ENCODE assay signal across 8 cellular contexts in the genomic region with DNA sequence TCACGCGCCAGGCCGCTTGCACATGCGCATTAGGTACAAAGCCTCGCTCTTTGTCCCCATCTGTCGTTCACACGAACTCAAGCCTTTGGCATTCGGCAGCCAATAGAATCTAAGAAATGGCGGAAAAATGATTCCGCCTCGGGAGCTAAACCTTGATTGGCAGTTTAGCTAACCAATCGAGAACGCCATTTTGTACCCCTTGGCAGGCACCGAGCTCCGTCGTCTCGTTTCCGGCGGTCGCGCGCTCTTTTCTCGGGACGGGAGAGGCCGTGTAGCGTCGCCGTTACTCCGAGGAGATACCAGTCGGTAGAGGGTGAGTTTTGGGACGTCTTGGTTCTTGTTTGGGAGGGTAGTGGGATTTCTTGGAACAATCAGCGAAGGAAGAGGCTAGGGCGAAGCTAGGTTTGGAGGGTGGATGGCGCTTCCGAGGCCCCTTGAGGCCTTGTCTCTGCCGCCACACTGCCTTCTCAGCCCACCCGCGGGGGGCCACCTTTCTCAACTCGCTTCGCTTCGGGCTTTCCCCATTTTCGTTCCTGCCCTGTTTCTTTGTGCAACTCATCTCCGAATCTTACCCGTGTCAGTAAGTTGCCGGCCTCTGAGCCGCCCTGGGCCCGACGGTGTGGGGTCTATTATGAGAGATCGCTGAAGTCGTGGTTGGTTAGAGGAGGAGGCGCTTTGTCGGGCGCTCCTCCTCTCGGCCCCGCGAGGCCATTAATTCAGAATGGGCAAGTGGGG. TPM values are rescaled to one million over a fixed set of nuclear protein-coding genes. Genes with fewer than 3 reads are reported as not detected.
DNase-seq lines count a peak whose midpoint lies in the region; TF ChIP-seq lines count a peak whose summit lies in the region.

A gene with protein sequence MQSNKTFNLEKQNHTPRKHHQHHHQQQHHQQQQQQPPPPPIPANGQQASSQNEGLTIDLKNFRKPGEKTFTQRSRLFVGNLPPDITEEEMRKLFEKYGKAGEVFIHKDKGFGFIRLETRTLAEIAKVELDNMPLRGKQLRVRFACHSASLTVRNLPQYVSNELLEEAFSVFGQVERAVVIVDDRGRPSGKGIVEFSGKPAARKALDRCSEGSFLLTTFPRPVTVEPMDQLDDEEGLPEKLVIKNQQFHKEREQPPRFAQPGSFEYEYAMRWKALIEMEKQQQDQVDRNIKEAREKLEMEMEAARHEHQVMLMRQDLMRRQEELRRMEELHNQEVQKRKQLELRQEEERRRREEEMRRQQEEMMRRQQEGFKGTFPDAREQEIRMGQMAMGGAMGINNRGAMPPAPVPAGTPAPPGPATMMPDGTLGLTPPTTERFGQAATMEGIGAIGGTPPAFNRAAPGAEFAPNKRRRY (plus strand): TSS at position 227 of the 735 bp plus-strand sequence. CDS start 7,003 bp downstream, outside the sequence.

- H3K36me3 ChIP-seq in HEK293 (ENCODE audit: control insufficient read depth in 2 of 2, insufficient read depth in 1 of 2, low read length in 2 of 2): peaks cover 16 to 29% of the 10 kb centered on the region in 2 experiments
- H3K36me3 ChIP-seq in neuron (ENCODE audit: insufficient read depth, low read length): peaks cover 14% of the 10 kb centered on the region
- H3K36me3 ChIP-seq in subcutaneous abdominal adipose tissue (ENCODE audit: control insufficient read depth in 5 of 5, insufficient read depth in 5 of 5, low read length in 5 of 5): no peaks in the 10 kb centered on the region

- peak; percentile 6; the same call in 1 of the 2 replicates for TF ChIP-seq CTCF in HEK293 (tag by site-specific recombination; IDR thresholded peaks at IDR 0.05)

- H2AFZ ChIP-seq in neuron (ENCODE audit: low read depth, low read length): no peak within 1 kb of the TSS

- peak within 1 kb of the TSS; percentile 84 for H3K4me3 ChIP-seq in HEK293 (ENCODE audit: low read depth, low read length)
- H3K4me3 ChIP-seq in neuron (ENCODE audit: low read length): peak within 1 kb of the TSS; percentile 95
- H3K4me3 ChIP-seq in subcutaneous abdominal adipose tissue (ENCODE audit: low read depth in 1 of 5, low read length in 5 of 5): peak within 1 kb of the TSS; percentile 79 to 89 (median 83)

- H3K9me3 ChIP-seq in HEK293 (ENCODE audit: control insufficient read depth, insufficient read depth, low read depth, low read length) (no peaks in the 10 kb centered on the region), neuron (ENCODE audit: low read length) (no peaks in the 10 kb centered on the region), subcutaneous abdominal adipose tissue (ENCODE audit: control insufficient read depth in 5 of 5, low read length in 5 of 5) (peaks cover 0 to 8% (median 3%) of the 10 kb centered on the region in 5 donors)

- peaks cover 4% of the 10 kb centered on the region; the same call in 1 of the 2 replicates for H3K4me1 ChIP-seq in HEK293 (ENCODE audit: control insufficient read depth, insufficient read depth, low read length)
- H3K4me1 ChIP-seq in neuron (ENCODE audit: insufficient read depth, low read length): peaks cover 11% of the 10 kb centered on the region
- peaks cover 0 to 27% (median 16%) of the 10 kb centered on the region in 5 donors for H3K4me1 ChIP-seq in subcutaneous abdominal adipose tissue (ENCODE audit: control insufficient read depth in 5 of 5, insufficient read depth in 5 of 5, low read length in 5 of 5)

- DNase-seq in GDM1 (lab: John Stamatoyannopoulos, UW): peak; percentile 93
- DNase-seq in MV-4-11 (lab: John Stamatoyannopoulos, UW): peak; percentile 98
- peak; percentile 98 for DNase-seq in SK-MEL-5 (ENCODE audit: low read depth, low spot score)
- DNase-seq in activated naive CD4-positive, alpha-beta T cell treated with Interleukin-2 at 50 U/mL for 16 hours: peak; percentile 80
- peak; percentile 97 for DNase-seq in foreskin melanocyte

- POLR2A ChIA-PET in HEK293 (lab: Yijun Ruan, JAX): interaction anchor here (0.5 to 1.9 kb wide), 16 partner anchors 9 to 251 kb away, joined by 3 to 34 read pairs (median 5); a partner anchor contains a TSS

- peak within 1 kb of the TSS; percentile 56 to 92 (median 89) for H3K9ac ChIP-seq in subcutaneous abdominal adipose tissue (ENCODE audit: low read length in 5 of 5)

- H3K27ac ChIP-seq in HEK293 (ENCODE audit: extremely low read depth, low read depth, low read length): peak within 1 kb of the TSS; percentile 98
- peak within 1 kb of the TSS; percentile 87 for H3K27ac ChIP-seq in subcutaneous abdominal adipose tissue (ENCODE audit: low read depth, low read length)

- H3K27me3 ChIP-seq in neuron (ENCODE audit: insufficient read depth, low read length) (no peaks in the 10 kb centered on the region), subcutaneous abdominal adipose tissue (ENCODE audit: control insufficient read depth in 5 of 5, insufficient read depth in 4 of 5, low read length in 5 of 5) (peaks cover 0 to 2% (median 0%) of the 10 kb centered on the region in 5 donors)

- in situ Hi-C loops in SK-MEL-5 (cut with HindIII; ENCODE audit: low pct_unique_long_range_greater_than_20kb, low sequenced_read_pairs): no loop called here

- CTCF ChIA-PET in HEK293 (lab: Yijun Ruan, JAX): interaction anchor here (0.5 to 0.8 kb wide), 5 partner anchors 29 to 730 kb away, joined by 3 to 8 read pairs (median 4); a partner anchor contains a TSS

TF ChIP-seq in HEK293, 187 proteins besides CTCF, POLR2A, EP300 and RAD21 (continues in another document):
- TF ChIP-seq ZNF558 (tag by site-specific recombination; IDR thresholded peaks at IDR 0.05): no peak
- TF ChIP-seq KLF8 (tag by site-specific recombination; IDR thresholded peaks at IDR 0.05): peak; percentile 43
- TF ChIP-seq ZFP3 (tag by site-specific recombination; IDR thresholded peaks at IDR 0.05; ENCODE audit: low read depth): no peak
- no peak for TF ChIP-seq ZNF555 (tag by site-specific recombination; conservative IDR thresholded peaks at IDR 0.05)
- TF ChIP-seq, protein P1, sequence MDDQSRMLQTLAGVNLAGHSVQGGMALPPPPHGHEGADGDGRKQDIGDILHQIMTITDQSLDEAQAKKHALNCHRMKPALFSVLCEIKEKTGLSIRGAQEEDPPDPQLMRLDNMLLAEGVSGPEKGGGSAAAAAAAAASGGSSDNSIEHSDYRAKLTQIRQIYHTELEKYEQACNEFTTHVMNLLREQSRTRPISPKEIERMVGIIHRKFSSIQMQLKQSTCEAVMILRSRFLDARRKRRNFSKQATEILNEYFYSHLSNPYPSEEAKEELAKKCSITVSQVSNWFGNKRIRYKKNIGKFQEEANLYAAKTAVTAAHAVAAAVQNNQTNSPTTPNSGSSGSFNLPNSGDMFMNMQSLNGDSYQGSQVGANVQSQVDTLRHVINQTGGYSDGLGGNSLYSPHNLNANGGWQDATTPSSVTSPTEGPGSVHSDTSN (CRISPR knock-in tag; IDR thresholded peaks at IDR 0.05): peak; percentile 83; the same call in 1 of the 2 replicates
- TF ChIP-seq, protein P2, sequence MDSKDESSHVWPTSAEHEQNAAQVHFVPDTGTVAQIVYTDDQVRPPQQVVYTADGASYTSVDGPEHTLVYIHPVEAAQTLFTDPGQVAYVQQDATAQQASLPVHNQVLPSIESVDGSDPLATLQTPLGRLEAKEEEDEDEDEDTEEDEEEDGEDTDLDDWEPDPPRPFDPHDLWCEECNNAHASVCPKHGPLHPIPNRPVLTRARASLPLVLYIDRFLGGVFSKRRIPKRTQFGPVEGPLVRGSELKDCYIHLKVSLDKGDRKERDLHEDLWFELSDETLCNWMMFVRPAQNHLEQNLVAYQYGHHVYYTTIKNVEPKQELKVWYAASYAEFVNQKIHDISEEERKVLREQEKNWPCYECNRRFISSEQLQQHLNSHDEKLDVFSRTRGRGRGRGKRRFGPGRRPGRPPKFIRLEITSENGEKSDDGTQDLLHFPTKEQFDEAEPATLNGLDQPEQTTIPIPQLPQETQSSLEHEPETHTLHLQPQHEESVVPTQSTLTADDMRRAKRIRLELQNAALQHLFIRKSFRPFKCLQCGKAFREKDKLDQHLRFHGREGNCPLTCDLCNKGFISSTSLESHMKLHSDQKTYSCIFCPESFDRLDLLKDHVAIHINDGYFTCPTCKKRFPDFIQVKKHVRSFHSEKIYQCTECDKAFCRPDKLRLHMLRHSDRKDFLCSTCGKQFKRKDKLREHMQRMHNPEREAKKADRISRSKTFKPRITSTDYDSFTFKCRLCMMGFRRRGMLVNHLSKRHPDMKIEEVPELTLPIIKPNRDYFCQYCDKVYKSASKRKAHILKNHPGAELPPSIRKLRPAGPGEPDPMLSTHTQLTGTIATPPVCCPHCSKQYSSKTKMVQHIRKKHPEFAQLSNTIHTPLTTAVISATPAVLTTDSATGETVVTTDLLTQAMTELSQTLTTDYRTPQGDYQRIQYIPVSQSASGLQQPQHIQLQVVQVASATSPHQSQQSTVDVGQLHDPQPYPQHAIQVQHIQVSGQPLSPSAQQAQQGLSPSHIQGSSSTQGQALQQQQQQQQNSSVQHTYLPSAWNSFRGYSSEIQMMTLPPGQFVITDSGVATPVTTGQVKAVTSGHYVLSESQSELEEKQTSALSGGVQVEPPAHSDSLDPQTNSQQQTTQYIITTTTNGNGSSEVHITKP (tag by site-specific recombination; IDR thresholded peaks at IDR 0.05): no peak; the same call in none of the 2 replicates
- TF ChIP-seq ZIC2 (tag by site-specific recombination; IDR thresholded peaks at IDR 0.05): peak; percentile 27; the same call in 1 of the 2 replicates
- TF ChIP-seq ZNF585B (tag by site-specific recombination; IDR thresholded peaks at IDR 0.05): no peak
- TF ChIP-seq ZNF223 (tag by site-specific recombination; IDR thresholded peaks at IDR 0.05): no peak
- TF ChIP-seq ZNF146 (tag by site-specific recombination; IDR thresholded peaks at IDR 0.05): 0 out of 2 replicates have a peak, but pooled peaks have one; percentile 4
- no peak for TF ChIP-seq OSR2 (tag by site-specific recombination; IDR thresholded peaks at IDR 0.05)
- TF ChIP-seq, protein P3, sequence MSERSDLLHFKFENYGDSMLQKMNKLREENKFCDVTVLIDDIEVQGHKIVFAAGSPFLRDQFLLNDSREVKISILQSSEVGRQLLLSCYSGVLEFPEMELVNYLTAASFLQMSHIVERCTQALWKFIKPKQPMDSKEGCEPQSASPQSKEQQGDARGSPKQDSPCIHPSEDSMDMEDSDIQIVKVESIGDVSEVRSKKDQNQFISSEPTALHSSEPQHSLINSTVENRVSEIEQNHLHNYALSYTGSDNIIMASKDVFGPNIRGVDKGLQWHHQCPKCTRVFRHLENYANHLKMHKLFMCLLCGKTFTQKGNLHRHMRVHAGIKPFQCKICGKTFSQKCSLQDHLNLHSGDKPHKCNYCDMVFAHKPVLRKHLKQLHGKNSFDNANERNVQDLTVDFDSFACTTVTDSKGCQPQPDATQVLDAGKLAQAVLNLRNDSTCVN (tag by site-specific recombination; optimal IDR thresholded peaks at IDR 0.05): peak; percentile 79

RNA-seq across cellular contexts. Expression of the gene that starts here (rescaled TPM):
- total RNA-seq in SK-MEL-5 (2014; rRNA removed; shearing (Covaris generic)): 496 and 503 TPM in 2 replicates
- 374 and 429 TPM in 2 replicates for polyA plus RNA-seq in SK-MEL-5 (2015; cell fraction: cytosol; rRNA removed)
- 922 and 970 TPM in 2 replicates for polyA plus RNA-seq in SK-MEL-5 (2015; cell fraction: nucleus; rRNA removed)

Comparison
In these comparisons a context has a peak if more than half of its experiments do, and no peak if none do; other contexts are left out.
1. Peak in every context shown above with its lines: DNase-seq, H3K4me3 ChIP-seq and H3K27ac ChIP-seq.